In genomic region chr9:136107155-136107952, GRCh38 we compare ENCODE assay signal across 8 cellular contexts. TPM values are rescaled to one million over a fixed set of nuclear protein-coding genes. Genes with fewer than 3 reads are reported as not detected.
DNase-seq lines count a peak whose midpoint lies in the region; ATAC-seq and TF ChIP-seq lines count a peak whose summit lies in the region.

No MANE protein-coding gene starts in this region.

- peaks cover 66% of the 10 kb centered on the region for H3K4me1 ChIP-seq in CD8-positive, alpha-beta memory T cell (ENCODE audit: insufficient read depth, low read length)
- H3K4me1 ChIP-seq in heart left ventricle, result peaks cover 20 to 72% (median 66%) of the 10 kb centered on the region in 12 donors

- CTCF ChIA-PET in CD8-positive, alpha-beta memory T cell (lab: Charles Lee), result interaction anchor here (0.8 to 1.7 kb wide), 7 partner anchors 9 to 140 kb away, joined by 3 to 9 read pairs (median 5); partner anchors contain the start of gene TMEM250
- CTCF ChIA-PET in activated B cell treated with CpG ODN at 0.5 μM for 24 hours (lab: Charles Lee), result interaction anchor here (0.5 kb wide), 1 partner anchor 10 kb away, joined by 3 read pairs; no protein-coding TSS in a partner anchor

- peak overlapping the region; percentile 75 to 93 (median 82) for H3K4me3 Mint-ChIP-seq in CD8-positive, alpha-beta memory T cell
- peak overlapping the region; percentile 61 for H3K4me3 Mint-ChIP-seq in activated B cell treated with CpG ODN at 0.5 μM for 24 hours

- H3K9me3 Mint-ChIP-seq in CD8-positive, alpha-beta memory T cell, result no peaks in the 10 kb centered on the region
- H3K9me3 Mint-ChIP-seq in activated B cell treated with CpG ODN at 0.5 μM for 24 hours, result no peaks in the 10 kb centered on the region

- H3K4me1 Mint-ChIP-seq in CD8-positive, alpha-beta memory T cell, result peaks cover 43 to 71% (median 44%) of the 10 kb centered on the region in 3 donors
- H3K4me1 Mint-ChIP-seq in activated B cell treated with CpG ODN at 0.5 μM for 24 hours, result peaks cover 36% of the 10 kb centered on the region

- DNase-seq in CD8-positive, alpha-beta memory T cell, result peak; percentile 58 to 78 (median 64)
- DNase-seq in activated B cell treated with CpG ODN at 0.5 μM for 24 hours (no peak), left colon (peak; percentile 89 to 90), LoVo (ENCODE audit: low spot score) (no peak), heart left ventricle (no peak), EL (no peak)

- no peak for TF ChIP-seq CTCF in activated B cell treated with CpG ODN at 0.5 μM for 24 hours (IDR thresholded peaks at IDR 0.05)
- TF ChIP-seq CTCF in heart left ventricle (IDR thresholded peaks at IDR 0.05), result no peak

- H3K4me3 ChIP-seq in CD8-positive, alpha-beta memory T cell (ENCODE audit: low read length), result peak overlapping the region; percentile 34
- peak overlapping the region in 1 of 12 donors; percentile 8 for H3K4me3 ChIP-seq in heart left ventricle

- no peak for TF ChIP-seq POLR2A in heart left ventricle (IDR thresholded peaks at IDR 0.05)

- POLR2A ChIA-PET in CD8-positive, alpha-beta memory T cell (lab: Charles Lee), result interaction anchor here (0.6 to 4.5 kb wide), 3 partner anchors 11 to 193 kb away, joined by 7 to 59 read pairs (median 10); partner anchors contain the start of gene NACC2
- POLR2A ChIA-PET in activated B cell treated with CpG ODN at 0.5 μM for 24 hours (lab: Charles Lee), result interaction anchor here (0.6 to 3.2 kb wide), 5 partner anchors 10 to 146 kb away, joined by 3 to 16 read pairs (median 3); partner anchors contain the start of genes TMEM250 and UBAC1

- intact Hi-C loops in activated B cell treated with CpG ODN at 0.5 μM for 24 hours (cut with micrococcal nuclease), result no loop called here
- intact Hi-C loops in left colon (cut with DNase I, micrococcal nuclease), result no loop called here
- intact Hi-C loops in heart left ventricle (cut with DNase I), result loop anchor here in 1 of 10 donors (5.0 kb wide), 1 partner anchor 95 kb away; no protein-coding TSS in a partner anchor

- no peaks in the 10 kb centered on the region for H3K36me3 Mint-ChIP-seq in CD8-positive, alpha-beta memory T cell
- no peaks in the 10 kb centered on the region for H3K36me3 Mint-ChIP-seq in activated B cell treated with CpG ODN at 0.5 μM for 24 hours (ENCODE audit: low read depth)

- H3K27ac ChIP-seq in CD8-positive, alpha-beta memory T cell (ENCODE audit: low read depth, low read length), result peak overlapping the region; percentile 61
- H3K27ac ChIP-seq in heart left ventricle, result peak overlapping the region in 4 of 12 donors; percentile 15 to 90 (median 71)

- no peaks in the 10 kb centered on the region for H3K36me3 ChIP-seq in CD8-positive, alpha-beta memory T cell (ENCODE audit: insufficient read depth, low read length)
- no peaks in the 10 kb centered on the region for H3K36me3 ChIP-seq in heart left ventricle

- H3K27ac Mint-ChIP-seq in CD8-positive, alpha-beta memory T cell, result peak overlapping the region; percentile 87 to 98 (median 92)
- H3K27ac Mint-ChIP-seq in activated B cell treated with CpG ODN at 0.5 μM for 24 hours, result peak overlapping the region; percentile 71

- H3K27me3 ChIP-seq in CD8-positive, alpha-beta memory T cell (ENCODE audit: insufficient read depth, low read length, poor library complexity, severe bottlenecking), result no peaks in the 10 kb centered on the region
- H3K27me3 ChIP-seq in heart left ventricle, result no peaks in the 10 kb centered on the region

- no peaks in the 10 kb centered on the region for H3K27me3 Mint-ChIP-seq in CD8-positive, alpha-beta memory T cell
- peaks cover 3% of the 10 kb centered on the region for H3K27me3 Mint-ChIP-seq in activated B cell treated with CpG ODN at 0.5 μM for 24 hours

- no peaks in the 10 kb centered on the region for H3K9me3 ChIP-seq in CD8-positive, alpha-beta memory T cell (ENCODE audit: low read length)
- no peaks in the 10 kb centered on the region for H3K9me3 ChIP-seq in heart left ventricle

- 62 to 70% (median 66%) methylated on average over 24 to 29 of the region's 29 CpGs for WGBS in heart left ventricle, 4 donors

- ATAC-seq in GM21423 (IDR thresholded peaks at IDR 0.05; ENCODE audit: unreplicated experiment), result peak; percentile 24
- ATAC-seq in activated B cell treated with CpG ODN at 0.5 μM for 24 hours (ENCODE audit: low read depth), result no peak
- ATAC-seq in left colon, result peak; percentile 55
- ATAC-seq in GM18498 (IDR thresholded peaks at IDR 0.05; ENCODE audit: unreplicated experiment), result no peak
- no peak for ATAC-seq in heart left ventricle

RNA-seq across cellular contexts. Expression of gene TMEM250, which starts 11.3 kb away (rescaled TPM):
- total RNA-seq in CD8-positive, alpha-beta memory T cell, result 10 to 100 TPM; 46.4 to 50.2 TPM
- 74.9 TPM for polyA plus RNA-seq in CD8-positive, alpha-beta memory T cell
- total RNA-seq in activated B cell treated with CpG ODN at 0.5 μM for 24 hours, result 23.3 and 23.4 TPM in 2 replicates
- 10 to 100 TPM; 51.0 to 59.3 TPM for total RNA-seq in left colon
- 10 to 100 TPM; 15.5 to 34.3 (median 19.9) TPM for total RNA-seq in heart left ventricle
- 10 to 100 TPM; 11.6 to 37.0 TPM for polyA plus RNA-seq in heart left ventricle

RNA-seq across cellular contexts. Expression of gene NACC2, which starts 12.3 kb away (rescaled TPM):
- total RNA-seq in CD8-positive, alpha-beta memory T cell, result 1 to 10 TPM; 9.0 to 9.1 TPM
- polyA plus RNA-seq in CD8-positive, alpha-beta memory T cell, result 2.9 TPM
- total RNA-seq in activated B cell treated with CpG ODN at 0.5 μM for 24 hours (1.5 and 1.6 TPM in 2 replicates), left colon (10 to 100 TPM; 16.0 to 25.2 TPM), heart left ventricle (10 to 100 TPM; 38.7 to 66.5 (median 47.5) TPM)
- 10 to 100 TPM; 17.9 to 39.1 TPM for polyA plus RNA-seq in heart left ventricle

Comparison
In these comparisons a context has a peak if more than half of its experiments do, and no peak if none do; other contexts are left out.
1. DNase-seq: peak in CD8-positive, alpha-beta memory T cell (5 of 5) and left colon (2 of 2); none in activated B cell treated with CpG ODN at 0.5 μM for 24 hours (single experiment), LoVo (single experiment), heart left ventricle (0 of 5) and EL (single experiment).
2. ATAC-seq: peak in GM21423 (single experiment) and left colon (single experiment); none in activated B cell treated with CpG ODN at 0.5 μM for 24 hours (single experiment), GM18498 (single experiment) and heart left ventricle (0 of 4).